In genomic region chr19:2239771-2240770, GRCh38 we compare ENCODE assay signal across 8 cellular contexts. TPM values are rescaled to one million over a fixed set of nuclear protein-coding genes. Genes with fewer than 3 reads are reported as not detected.
DNase-seq lines count a peak whose midpoint lies in the region; ATAC-seq, FAIRE-seq and TF ChIP-seq lines count a peak whose summit lies in the region.

No MANE protein-coding gene starts in this region.

- H3K4me2 ChIP-seq in BLaER1 treated with 17β-estradiol and CSF1 and Interleukin-3, amounts not matched to agents 10 nM and 100 nM, result peak overlapping the region; percentile 96 to 100 (median 98)
- peak overlapping the region; percentile 88 for H3K4me2 ChIP-seq in GM12878 (ENCODE audit: control insufficient read depth, insufficient read depth)

- peaks cover 77% of the 10 kb centered on the region for H3K79me2 ChIP-seq in GM12878 (ENCODE audit: control insufficient read depth, insufficient read depth, low read length)

- in situ Hi-C loops in GM12878 (cut with MboI), result loop anchor here (5.0 kb wide), 1 partner anchor 32 kb away; no protein-coding TSS in a partner anchor

- POLR2A ChIA-PET in GM12878 (lab: Charles Lee), result interaction anchor here (0.9 to 4.0 kb wide), 10 partner anchors 12 to 380 kb away, joined by 3 to 54 read pairs (median 4); partner anchors contain the start of gene LSM7

- intact Hi-C loops in GM12878 (cut with micrococcal nuclease; ENCODE audit: unreplicated experiment), result loop anchor here (5.0 to 10.0 kb wide), 3 partner anchors 87 to 152 kb away; partner anchors contain the start of genes IZUMO4, LSM7, MOB3A and SPPL2B
- intact Hi-C loops in right lobe of liver (cut with DNase I), result loop anchor here (5.0 to 10.0 kb wide), 2 partner anchors 32 to 75 kb away; no protein-coding TSS in a partner anchor

- peak; percentile 73 to 80 for DNase-seq in Kasumi-1 (lab: John Stamatoyannopoulos, UW)
- no peak for DNase-seq in GM12878 (ENCODE audit: low read depth, low spot score)
- no peak for DNase-seq in right lobe of liver
- DNase-seq in upper lobe of left lung, result peak; percentile 32 to 77
- DNase-seq in left lobe of liver (ENCODE audit: low spot score), result no peak
- DNase-seq in nucleus accumbens (lab: John Stamatoyannopoulos, UW), result no peak
- no peak for DNase-seq in NCI-H1436 treated with DMSO at 0.1 percent for 48 hours (lab: John Stamatoyannopoulos, UW)

- FAIRE-seq in GM12878 (lab: Jason Lieb, UNC), result no peak

- TF ChIP-seq CTCF in GM12878 (IDR thresholded peaks at IDR 0.05 in 2 of 3, conservative IDR thresholded peaks at IDR 0.05 in 1 of 3; ENCODE audit: control insufficient read depth in 2 of 3, extremely low read depth in 1 of 3, insufficient read depth in 1 of 3, low read depth in 3 of 3, low read length in 3 of 3) (no peak), right lobe of liver (IDR thresholded peaks at IDR 0.05) (no peak), upper lobe of left lung (IDR thresholded peaks at IDR 0.05) (no peak)

- TF ChIP-seq RAD21 in GM12878 (IDR thresholded peaks at IDR 0.05; ENCODE audit: insufficient read depth, low read depth, low read length), result no peak

- SMC1A ChIA-PET in GM12878 (lab: Charles Lee; ENCODE audit: uncharacterized antibody, unreplicated experiment), result interaction anchor here (0.6 to 4.3 kb wide), 14 partner anchors 19 to 388 kb away, joined by 3 to 46 read pairs (median 4); no protein-coding TSS in a partner anchor

- H3K9ac ChIP-seq in BLaER1 treated with 17β-estradiol and CSF1 and Interleukin-3, amounts not matched to agents 10 nM and 100 nM, result peak overlapping the region; percentile 89 to 98 (median 94)
- peak overlapping the region; percentile 52 for H3K9ac ChIP-seq in GM12878 (ENCODE audit: control insufficient read depth, insufficient read depth, low read length)

- H3K36me3 ChIP-seq in BLaER1 treated with 17β-estradiol and CSF1 and Interleukin-3, amounts not matched to agents 10 nM and 100 nM, result peaks cover 35 to 68% (median 54%) of the 10 kb centered on the region in 11 experiments
- H3K36me3 ChIP-seq in GM12878 (ENCODE audit: control insufficient read depth in 2 of 2, insufficient read depth in 2 of 2, low read length in 1 of 2) (peaks cover 15 to 23% of the 10 kb centered on the region in 2 experiments; a peak in 3 of 4 replicates), right lobe of liver (peaks cover 6 to 20% (median 9%) of the 10 kb centered on the region in 4 donors), upper lobe of left lung (peaks cover 18 to 27% (median 20%) of the 10 kb centered on the region in 4 donors)

- 41% methylated on average over 27 of the region's 34 CpGs for WGBS in GM12878 (ENCODE audit: insufficient coverage, insufficient replicate concordance, low lambda C conversion rate, missing lambda C conversion rate)
- 53% methylated on average over 20 of the region's 34 CpGs for WGBS in right lobe of liver (ENCODE audit: insufficient coverage, low coverage, low lambda C conversion rate, missing lambda C conversion rate)
- WGBS in upper lobe of left lung, 2 donors, result 21 to 37% methylated on average over 17 to 30 of the region's 34 CpGs

- peak overlapping the region; percentile 24 to 98 (median 74); a peak in 20 of 22 replicates for H3K27ac ChIP-seq in BLaER1 treated with 17β-estradiol and CSF1 and Interleukin-3, amounts not matched to agents 10 nM and 100 nM
- H3K27ac ChIP-seq in GM12878 (ENCODE audit: control insufficient read depth, insufficient read depth) (no peak overlapping the region; the same call in 1 of the 2 replicates), right lobe of liver (peak overlapping the region in 2 of 3 donors; percentile 15 to 26), upper lobe of left lung (peak overlapping the region; percentile 55 to 98 (median 80))

- no TSS peak for BruUV-seq in GM12878 (replicated peaks; lab: Mats Ljungman, UMichigan)

- H2AFZ ChIP-seq in GM12878 (ENCODE audit: control insufficient read depth, low read depth, low read length), result no peak overlapping the region

- peaks cover 42 to 79% (median 63%) of the 10 kb centered on the region in 10 experiments for H3K4me1 ChIP-seq in BLaER1 treated with 17β-estradiol and CSF1 and Interleukin-3, amounts not matched to agents 10 nM and 100 nM
- H3K4me1 ChIP-seq in GM12878 (ENCODE audit: control insufficient read depth, insufficient read depth, low read length) (peaks cover 13% of the 10 kb centered on the region), right lobe of liver (peaks cover 0 to 51% (median 16%) of the 10 kb centered on the region in 4 donors), upper lobe of left lung (peaks cover 61 to 74% (median 64%) of the 10 kb centered on the region in 4 donors)

- H4K20me1 ChIP-seq in BLaER1 treated with 17β-estradiol and CSF1 and Interleukin-3, amounts not matched to agents 10 nM and 100 nM, result peaks cover 76 to 90% (median 85%) of the 10 kb centered on the region in 11 experiments
- H4K20me1 ChIP-seq in GM12878 (ENCODE audit: control insufficient read depth, insufficient read depth), result peaks cover 27% of the 10 kb centered on the region

- ATAC-seq in GM12878 (no peak), right lobe of liver (no peak), upper lobe of left lung (ENCODE audit: low FRiP score in 2 of 2) (no peak), left lobe of liver (no peak)

- no peaks in the 10 kb centered on the region for H3K27me3 ChIP-seq in BLaER1 treated with 17β-estradiol and CSF1 and Interleukin-3, amounts not matched to agents 10 nM and 100 nM
- H3K27me3 ChIP-seq in GM12878 (replicated peaks in 1 of 2; ENCODE audit: control insufficient read depth in 2 of 2, insufficient read depth in 2 of 2, low read length in 1 of 2) (no peaks in the 10 kb centered on the region), right lobe of liver (no peaks in the 10 kb centered on the region), upper lobe of left lung (no peaks in the 10 kb centered on the region)

- CTCF ChIA-PET in GM12878 (lab: Yijun Ruan, JAX), result interaction anchor here (0.7 to 4.7 kb wide), 14 partner anchors 10 to 397 kb away, joined by 3 to 130 read pairs (median 4); no protein-coding TSS in a partner anchor

- H3K4me3 ChIP-seq in BLaER1 treated with 17β-estradiol and CSF1 and Interleukin-3, amounts not matched to agents 10 nM and 100 nM, result peak overlapping the region; percentile 81 to 95 (median 90)
- peak overlapping the region; percentile 81 for H3K4me3 ChIP-seq in GM12878
- peak overlapping the region in 2 of 3 donors; percentile 11 to 15 for H3K4me3 ChIP-seq in right lobe of liver
- H3K4me3 ChIP-seq in upper lobe of left lung, result peak overlapping the region; percentile 28 to 51 (median 38)

- TF ChIP-seq POLR2A in GM12878 (IDR thresholded peaks at IDR 0.05; ENCODE audit: low read depth, low read length) (no peak), right lobe of liver (IDR thresholded peaks at IDR 0.05) (no peak), upper lobe of left lung (IDR thresholded peaks at IDR 0.05) (no peak)

- RAD21 ChIA-PET in GM12878 (lab: Charles Lee; ENCODE audit: unreplicated experiment), result interaction anchor here (0.6 to 4.2 kb wide), 18 partner anchors 20 to 397 kb away, joined by 3 to 72 read pairs (median 4); partner anchors contain the start of genes AP3D1, GADD45B and LSM7

- TF ChIP-seq EP300 in GM12878 (IDR thresholded peaks at IDR 0.05; ENCODE audit: borderline replicate concordance in 1 of 2, control insufficient read depth in 1 of 2, low read depth in 2 of 2, low read length in 2 of 2) (no peak), upper lobe of left lung (IDR thresholded peaks at IDR 0.05) (no peak)

- no peaks in the 10 kb centered on the region for H3K9me3 ChIP-seq in BLaER1 treated with 17β-estradiol and CSF1 and Interleukin-3, amounts not matched to agents 10 nM and 100 nM (replicated peaks in 1 of 11)
- H3K9me3 ChIP-seq in GM12878 (replicated peaks; ENCODE audit: control insufficient read depth, insufficient read depth, low read length), result no peaks in the 10 kb centered on the region
- no peaks in the 10 kb centered on the region for H3K9me3 ChIP-seq in right lobe of liver
- no peaks in the 10 kb centered on the region for H3K9me3 ChIP-seq in upper lobe of left lung

RNA-seq across cellular contexts. Expression of gene SF3A2, which starts 3.4 kb away (rescaled TPM):
- total RNA-seq in GM12878 (2013; cell fraction: nucleolus; rRNA removed), result 88.3 and 88.5 TPM in 2 replicates
- total RNA-seq in GM12878 (2014; rRNA removed), result 41.5 and 49.3 TPM in 2 replicates
- total RNA-seq in GM12878 (2014; rRNA removed; fragmentation: Illumina TruSeq; extraction: Trizol), result 12.3 and 15.6 TPM in 2 replicates
- total RNA-seq in GM12878 (2021), result 132 and 143 TPM in 2 replicates
- 49.8 TPM for polyA plus RNA-seq in GM12878 (2011; ENCODE audit: low read depth)
- 3.3 and 5.4 TPM in 2 replicates for polyA plus RNA-seq in GM12878 (2011; rRNA removed)
- 11.1 and 14.5 TPM in 2 replicates for polyA plus RNA-seq in GM12878 (2011; cell fraction: cytosol; rRNA removed)
- polyA plus RNA-seq in GM12878 (2011; cell fraction: nucleus; rRNA removed), result 89.6 and 126 TPM in 2 replicates
- 86.1 and 131 TPM in 2 replicates for polyA plus RNA-seq in GM12878 (2012)
- polyA plus RNA-seq in GM12878 (2014; fragmentation: Illumina TruSeq; extraction: Trizol), result 2.4 and 26.9 TPM in 2 replicates
- under 1 TPM; 0.33 to 0.55 TPM for polyA plus RNA-seq in GM12878 (2014; fragmentation: Nextera tagmentation; extraction: Ambion mirVana)
- polyA plus RNA-seq in GM12878 (2014; rRNA removed), result 36.2 and 61.3 TPM in 2 replicates
- 10 to 100 TPM; 34.4 to 39.7 TPM for polyA plus RNA-seq in GM12878 (2016; fragmentation: Nextera tagmentation; extraction: Ambion mirVana)
- 10.2 and 25.5 TPM in 2 replicates for polyA minus RNA-seq in GM12878 (2011; rRNA and poly(A)+ RNA removed)
- polyA minus RNA-seq in GM12878 (2011; cell fraction: cytosol; rRNA and poly(A)+ RNA removed), result 30.7 and 38.0 TPM in 2 replicates
- 69.4 and 102 TPM in 2 replicates for polyA minus RNA-seq in GM12878 (2011; cell fraction: nucleus; rRNA and poly(A)+ RNA removed)
- 10 to 100 TPM; 14.0 to 22.1 (median 19.1) TPM for total RNA-seq in right lobe of liver
- total RNA-seq in upper lobe of left lung, result 100 to 1,000 TPM in 1 of 6 donors, 10 to 100 TPM in 5; 39.8 to 104 (median 70.7) TPM
- total RNA-seq in left lobe of liver, result 19.0 TPM

RNA-seq across cellular contexts. Expression of gene PLEKHJ1, which starts 3.9 kb away (rescaled TPM):
- 30.4 and 31.3 TPM in 2 replicates for total RNA-seq in GM12878 (2013; cell fraction: nucleolus; rRNA removed)
- total RNA-seq in GM12878 (2014; rRNA removed) (131 and 133 TPM in 2 replicates), GM12878 (2014; rRNA removed; fragmentation: Illumina TruSeq; extraction: Trizol) (42.8 and 49.7 TPM in 2 replicates), GM12878 (2021) (92.9 and 98.0 TPM in 2 replicates), right lobe of liver (10 to 100 TPM; 24.4 to 49.3 (median 28.6) TPM), upper lobe of left lung (100 to 1,000 TPM in 2 of 6 donors, 10 to 100 TPM in 4; 67.2 to 114 (median 79.3) TPM), left lobe of liver (41.3 TPM)
- polyA plus RNA-seq in GM12878 (2011; ENCODE audit: low read depth), result 24.5 TPM
- polyA plus RNA-seq in GM12878 (2011; rRNA removed) (27.7 and 52.0 TPM in 2 replicates), GM12878 (2014; fragmentation: Illumina TruSeq; extraction: Trizol) (13.8 and 32.4 TPM in 2 replicates), GM12878 (2014; fragmentation: Nextera tagmentation; extraction: Ambion mirVana) (1 to 10 TPM; 1.3 to 6.9 TPM), GM12878 (2014; rRNA removed) (133 and 158 TPM in 2 replicates), GM12878 (2016; fragmentation: Nextera tagmentation; extraction: Ambion mirVana) (100 to 1,000 TPM; 119 to 125 TPM)
- polyA plus RNA-seq in GM12878 (2011; cell fraction: cytosol; rRNA removed), result 90.9 and 142 TPM in 2 replicates
- polyA plus RNA-seq in GM12878 (2011; cell fraction: nucleus; rRNA removed), result 85.3 and 98.1 TPM in 2 replicates
- 53.2 and 83.0 TPM in 2 replicates for polyA plus RNA-seq in GM12878 (2012)
- polyA minus RNA-seq in GM12878 (2011; rRNA and poly(A)+ RNA removed), result 9.7 and 26.1 TPM in 2 replicates
- 12.0 and 16.9 TPM in 2 replicates for polyA minus RNA-seq in GM12878 (2011; cell fraction: cytosol; rRNA and poly(A)+ RNA removed)
- 14.1 and 27.3 TPM in 2 replicates for polyA minus RNA-seq in GM12878 (2011; cell fraction: nucleus; rRNA and poly(A)+ RNA removed)

RNA-seq across cellular contexts. Expression of gene AMH, which starts 9.1 kb away (rescaled TPM):
- total RNA-seq in GM12878 (2013; cell fraction: nucleolus; rRNA removed), result 3.2 and 4.9 TPM in 2 replicates
- total RNA-seq in GM12878 (2014; rRNA removed) (1.4 and 1.7 TPM in 2 replicates), GM12878 (2014; rRNA removed; fragmentation: Illumina TruSeq; extraction: Trizol) (0.18 TPM in 1 of 2 replicates, not detected in the other), GM12878 (2021) (2.1 and 3.5 TPM in 2 replicates), right lobe of liver (1 to 10 TPM in 1 of 6 experiments, under 1 TPM in 5; 0.24 to 1.2 (median 0.59) TPM), upper lobe of left lung (1 to 10 TPM; 1.1 to 6.3 (median 3.2) TPM), left lobe of liver (0.93 TPM)
- not detected for polyA plus RNA-seq in GM12878 (2011; ENCODE audit: low read depth)
- polyA plus RNA-seq in GM12878 (2011; rRNA removed) (0.20 and 0.22 TPM in 2 replicates), GM12878 (2014; fragmentation: Illumina TruSeq; extraction: Trizol) (not detected in 2 replicates), GM12878 (2014; fragmentation: Nextera tagmentation; extraction: Ambion mirVana) (not detected), GM12878 (2014; rRNA removed) (2.6 TPM in 2 replicates), GM12878 (2016; fragmentation: Nextera tagmentation; extraction: Ambion mirVana) (under 1 TPM in 1 of 2 experiments, not detected in 1; 0.17 TPM)
- 0.30 and 0.89 TPM in 2 replicates for polyA plus RNA-seq in GM12878 (2011; cell fraction: cytosol; rRNA removed)
- polyA plus RNA-seq in GM12878 (2011; cell fraction: nucleus; rRNA removed), result 15.5 and 28.6 TPM in 2 replicates
- polyA plus RNA-seq in GM12878 (2012), result 0.27 and 0.92 TPM in 2 replicates
- polyA minus RNA-seq in GM12878 (2011; rRNA and poly(A)+ RNA removed), result 0.31 TPM in 1 of 2 replicates, not detected in the other
- 1.2 TPM in 1 of 2 replicates, not detected in the other for polyA minus RNA-seq in GM12878 (2011; cell fraction: cytosol; rRNA and poly(A)+ RNA removed)
- 1.6 and 5.0 TPM in 2 replicates for polyA minus RNA-seq in GM12878 (2011; cell fraction: nucleus; rRNA and poly(A)+ RNA removed)

RNA-seq across cellular contexts. Expression of gene JSRP1, which starts 16.1 kb away (rescaled TPM):
- not detected in 2 replicates for total RNA-seq in GM12878 (2013; cell fraction: nucleolus; rRNA removed)
- total RNA-seq in GM12878 (2014; rRNA removed), result not detected in 2 replicates
- total RNA-seq in GM12878 (2014; rRNA removed; fragmentation: Illumina TruSeq; extraction: Trizol), result not detected in 2 replicates
- total RNA-seq in GM12878 (2021), result 0.41 and 0.43 TPM in 2 replicates
- polyA plus RNA-seq in GM12878 (2011; ENCODE audit: low read depth), result not detected
- not detected in 2 replicates for polyA plus RNA-seq in GM12878 (2011; rRNA removed)
- 0.10 TPM in 1 of 2 replicates, not detected in the other for polyA plus RNA-seq in GM12878 (2011; cell fraction: cytosol; rRNA removed)
- polyA plus RNA-seq in GM12878 (2011; cell fraction: nucleus; rRNA removed), result 0.13 TPM in 1 of 2 replicates, not detected in the other
- polyA plus RNA-seq in GM12878 (2012), result 0.90 and 2.8 TPM in 2 replicates
- not detected in 2 replicates for polyA plus RNA-seq in GM12878 (2014; fragmentation: Illumina TruSeq; extraction: Trizol)
- polyA plus RNA-seq in GM12878 (2014; fragmentation: Nextera tagmentation; extraction: Ambion mirVana), result not detected
- polyA plus RNA-seq in GM12878 (2014; rRNA removed), result 0.14 TPM in 1 of 2 replicates, not detected in the other
- polyA plus RNA-seq in GM12878 (2016; fragmentation: Nextera tagmentation; extraction: Ambion mirVana), result under 1 TPM; 0.49 to 0.91 TPM
- 0.72 TPM in 1 of 2 replicates, not detected in the other for polyA minus RNA-seq in GM12878 (2011; rRNA and poly(A)+ RNA removed)
- polyA minus RNA-seq in GM12878 (2011; cell fraction: cytosol; rRNA and poly(A)+ RNA removed), result not detected in 2 replicates
- not detected in 2 replicates for polyA minus RNA-seq in GM12878 (2011; cell fraction: nucleus; rRNA and poly(A)+ RNA removed)
- total RNA-seq in right lobe of liver, result under 1 TPM in 3 of 6 experiments, not detected in 3; 0.28 to 0.81 (median 0.42) TPM
- 1 to 10 TPM in 3 of 6 donors, not detected in 3; 1.2 to 3.7 (median 1.7) TPM for total RNA-seq in upper lobe of left lung
- 0.18 TPM for total RNA-seq in left lobe of liver

RNA-seq across cellular contexts. Expression of gene PEAK3, which starts 41.9 kb away (rescaled TPM):
- not detected in 2 replicates for total RNA-seq in GM12878 (2013; cell fraction: nucleolus; rRNA removed)
- total RNA-seq in GM12878 (2014; rRNA removed), result not detected in 2 replicates
- total RNA-seq in GM12878 (2014; rRNA removed; fragmentation: Illumina TruSeq; extraction: Trizol), result not detected in 2 replicates
- total RNA-seq in GM12878 (2021), result 0.10 and 0.13 TPM in 2 replicates
- 0.09 TPM for polyA plus RNA-seq in GM12878 (2011; ENCODE audit: low read depth)
- 0.03 TPM in 1 of 2 replicates, not detected in the other for polyA plus RNA-seq in GM12878 (2011; rRNA removed)
- not detected in 2 replicates for polyA plus RNA-seq in GM12878 (2011; cell fraction: cytosol; rRNA removed)
- polyA plus RNA-seq in GM12878 (2011; cell fraction: nucleus; rRNA removed), result 0.06 and 0.19 TPM in 2 replicates
- polyA plus RNA-seq in GM12878 (2012), result 0.25 and 1.1 TPM in 2 replicates
- polyA plus RNA-seq in GM12878 (2014; fragmentation: Illumina TruSeq; extraction: Trizol), result not detected in 2 replicates
- not detected for polyA plus RNA-seq in GM12878 (2014; fragmentation: Nextera tagmentation; extraction: Ambion mirVana)
- polyA plus RNA-seq in GM12878 (2014; rRNA removed), result not detected in 2 replicates
- under 1 TPM in 1 of 2 experiments, not detected in 1; 0.05 TPM for polyA plus RNA-seq in GM12878 (2016; fragmentation: Nextera tagmentation; extraction: Ambion mirVana)
- polyA minus RNA-seq in GM12878 (2011; rRNA and poly(A)+ RNA removed), result 0.05 TPM in 1 of 2 replicates, not detected in the other
- polyA minus RNA-seq in GM12878 (2011; cell fraction: cytosol; rRNA and poly(A)+ RNA removed), result 0.52 TPM in 1 of 2 replicates, not detected in the other
- 0.12 and 0.19 TPM in 2 replicates for polyA minus RNA-seq in GM12878 (2011; cell fraction: nucleus; rRNA and poly(A)+ RNA removed)
- under 1 TPM; 0.07 to 0.49 (median 0.36) TPM for total RNA-seq in right lobe of liver
- total RNA-seq in upper lobe of left lung, result 1 to 10 TPM; 2.4 to 8.6 (median 4.6) TPM
- 0.28 TPM for total RNA-seq in left lobe of liver

Comparison
In these comparisons a context has a peak if more than half of its experiments do, and no peak if none do; other contexts are left out.
1. H3K4me3 ChIP-seq: peak in every context shown above with its lines; median percentile 90 in BLaER1 treated with 17β-estradiol and CSF1 and Interleukin-3, amounts not matched to agents 10 nM and 100 nM; 81 in GM12878; 38 in upper lobe of left lung; 13 in right lobe of liver.
2. DNase-seq: peak in Kasumi-1 (2 of 2) and upper lobe of left lung (2 of 2); none in GM12878 (single experiment), right lobe of liver (0 of 3), left lobe of liver (single experiment), nucleus accumbens (0 of 56) and NCI-H1436 treated with DMSO at 0.1 percent for 48 hours (single experiment).